ENCODE assay signal across 20 cellular contexts in genomic region chr2:85357736-85358135, GRCh38.
"Had no signal": no experiment of that assay in that cellular context is flagged by ENCODE, and none has a peak within 500 bp of the region (broad histone marks: within the 10 kb centered on the region; RNA-seq: fewer than 3 reads in every experiment).

No MANE protein-coding gene starts in this region.

- H3K27me3 ChIP-seq: ascending aorta, foreskin keratinocyte, right atrium auricular region, tibial nerve, uterus had no signal

- H3K9me3 Mint-ChIP-seq: activated naive CD8-positive, alpha-beta T cell treated with anti-CD3 and anti-CD28 coated beads, Interleukin-2, amount 10 ng/mL, durations not matched to agents 7 days and 5 days; nephron progenitor cell; T-helper 2 cell treated with Interferon-gamma antibody and Interleukin-4, amounts not matched to agents 5 μg/mL and 100 μg/mL, for 36 hours had no signal

- ATAC-seq: activated CD4-positive, alpha-beta T cell treated with anti-CD3 and anti-CD28 coated beads for 36 hours; foreskin keratinocyte; left colon; lower lobe of right lung had no signal

- DNase-seq: activated CD4-positive, alpha-beta T cell treated with anti-CD3 and anti-CD28 coated beads for 36 hours; activated CD4-positive, alpha-beta T cell treated with anti-CD3 and anti-CD28 coated beads, Interleukin-2, amount 50 U/mL, for 48 hours; activated naive CD4-positive, alpha-beta T cell; activated naive CD8-positive, alpha-beta T cell treated with anti-CD3 and anti-CD28 coated beads, Interleukin-2, amount 10 ng/mL, durations not matched to agents 7 days and 5 days; dermis blood vessel endothelial cell; effector memory CD4-positive, alpha-beta T cell; glutamatergic neuron; hippocampal formation; left colon; lower lobe of right lung; nephron progenitor cell; stimulated activated CD4-positive, alpha-beta T cell treated with anti-CD3 and anti-CD28 coated beads, Interleukin-2, amount 100 ng/mL, for 24 hours; stimulated activated naive CD4-positive, alpha-beta T cell treated with Interleukin-2 at 50 U/mL for 16 hours; uterus had no signal

- H3K9me3 ChIP-seq: ascending aorta, lower lobe of right lung, right atrium auricular region, tibial nerve, uterus had no signal

- H3K27me3 Mint-ChIP-seq: activated CD4-positive, alpha-beta T cell treated with anti-CD3 and anti-CD28 coated beads for 36 hours; activated naive CD8-positive, alpha-beta T cell treated with anti-CD3 and anti-CD28 coated beads, Interleukin-2, amount 10 ng/mL, durations not matched to agents 7 days and 5 days; progenitor cell of endocrine pancreas had no signal

- H3K27ac ChIP-seq: ascending aorta, foreskin keratinocyte, lower lobe of right lung, right atrium auricular region, tibial nerve, uterus had no signal

- H3K27ac Mint-ChIP-seq: activated CD4-positive, alpha-beta T cell treated with anti-CD3 and anti-CD28 coated beads for 36 hours; activated naive CD8-positive, alpha-beta T cell treated with anti-CD3 and anti-CD28 coated beads, Interleukin-2, amount 10 ng/mL, durations not matched to agents 7 days and 5 days; nephron progenitor cell; progenitor cell of endocrine pancreas; T-helper 2 cell treated with Interferon-gamma antibody and Interleukin-4, amounts not matched to agents 5 μg/mL and 100 μg/mL, for 36 hours had no signal

- H3K4me3 Mint-ChIP-seq: activated CD4-positive, alpha-beta T cell treated with anti-CD3 and anti-CD28 coated beads for 36 hours; activated naive CD8-positive, alpha-beta T cell treated with anti-CD3 and anti-CD28 coated beads, Interleukin-2, amount 10 ng/mL, durations not matched to agents 7 days and 5 days; nephron progenitor cell; T-helper 2 cell treated with Interferon-gamma antibody and Interleukin-4, amounts not matched to agents 5 μg/mL and 100 μg/mL, for 36 hours had no signal

- H3K36me3 ChIP-seq: uterus had no signal

- H3K4me3 ChIP-seq: ascending aorta, lower lobe of right lung, right atrium auricular region, tibial nerve, uterus had no signal
